8 cellular contexts compared by ENCODE assay signal in the genomic region with DNA sequence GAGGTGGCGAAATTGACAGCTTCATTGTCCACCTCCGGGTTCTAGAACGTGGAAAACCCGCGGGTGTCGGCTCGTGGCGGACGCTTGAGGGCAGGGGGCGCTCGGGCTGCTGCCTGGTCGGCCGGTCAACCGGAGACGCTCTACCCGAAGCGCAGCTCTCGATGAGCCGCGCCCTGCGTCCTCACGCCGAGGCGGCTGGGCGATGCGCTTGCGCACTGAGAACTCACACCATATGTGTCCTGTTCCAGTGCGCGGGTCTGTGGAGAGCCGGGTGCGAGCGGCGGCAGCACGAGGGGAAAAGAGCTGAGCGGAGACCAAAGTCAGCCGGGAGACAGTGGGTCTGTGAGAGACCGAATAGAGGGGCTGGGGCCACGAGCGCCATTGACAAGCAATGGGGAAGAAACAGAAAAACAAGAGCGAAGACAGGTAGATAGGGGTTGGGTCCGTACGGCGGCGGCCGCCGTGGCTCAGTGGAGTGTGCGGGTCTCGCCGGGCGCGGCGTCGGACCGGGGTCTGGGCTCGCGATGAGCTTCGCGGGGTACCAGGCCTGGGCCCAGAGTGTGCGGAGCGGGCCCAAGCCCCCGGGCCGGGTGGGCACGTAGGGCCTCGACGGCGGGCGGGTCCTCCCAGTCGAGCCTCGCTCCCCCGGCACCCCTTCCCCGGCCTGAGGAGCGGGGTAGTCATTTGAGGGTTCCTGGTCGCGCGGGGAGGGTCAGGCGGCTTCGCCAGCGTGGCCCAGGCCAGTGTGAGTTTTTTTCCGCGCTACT. TPM values are rescaled to one million over a fixed set of nuclear protein-coding genes. Genes with fewer than 3 reads are reported as not detected.
A peak's percentile ranks its signal among the peaks of the same experiment; 100 is the strongest.
DNase-seq lines count a peak whose midpoint lies in the region; ATAC-seq and TF ChIP-seq lines count a peak whose summit lies in the region.

A gene with protein sequence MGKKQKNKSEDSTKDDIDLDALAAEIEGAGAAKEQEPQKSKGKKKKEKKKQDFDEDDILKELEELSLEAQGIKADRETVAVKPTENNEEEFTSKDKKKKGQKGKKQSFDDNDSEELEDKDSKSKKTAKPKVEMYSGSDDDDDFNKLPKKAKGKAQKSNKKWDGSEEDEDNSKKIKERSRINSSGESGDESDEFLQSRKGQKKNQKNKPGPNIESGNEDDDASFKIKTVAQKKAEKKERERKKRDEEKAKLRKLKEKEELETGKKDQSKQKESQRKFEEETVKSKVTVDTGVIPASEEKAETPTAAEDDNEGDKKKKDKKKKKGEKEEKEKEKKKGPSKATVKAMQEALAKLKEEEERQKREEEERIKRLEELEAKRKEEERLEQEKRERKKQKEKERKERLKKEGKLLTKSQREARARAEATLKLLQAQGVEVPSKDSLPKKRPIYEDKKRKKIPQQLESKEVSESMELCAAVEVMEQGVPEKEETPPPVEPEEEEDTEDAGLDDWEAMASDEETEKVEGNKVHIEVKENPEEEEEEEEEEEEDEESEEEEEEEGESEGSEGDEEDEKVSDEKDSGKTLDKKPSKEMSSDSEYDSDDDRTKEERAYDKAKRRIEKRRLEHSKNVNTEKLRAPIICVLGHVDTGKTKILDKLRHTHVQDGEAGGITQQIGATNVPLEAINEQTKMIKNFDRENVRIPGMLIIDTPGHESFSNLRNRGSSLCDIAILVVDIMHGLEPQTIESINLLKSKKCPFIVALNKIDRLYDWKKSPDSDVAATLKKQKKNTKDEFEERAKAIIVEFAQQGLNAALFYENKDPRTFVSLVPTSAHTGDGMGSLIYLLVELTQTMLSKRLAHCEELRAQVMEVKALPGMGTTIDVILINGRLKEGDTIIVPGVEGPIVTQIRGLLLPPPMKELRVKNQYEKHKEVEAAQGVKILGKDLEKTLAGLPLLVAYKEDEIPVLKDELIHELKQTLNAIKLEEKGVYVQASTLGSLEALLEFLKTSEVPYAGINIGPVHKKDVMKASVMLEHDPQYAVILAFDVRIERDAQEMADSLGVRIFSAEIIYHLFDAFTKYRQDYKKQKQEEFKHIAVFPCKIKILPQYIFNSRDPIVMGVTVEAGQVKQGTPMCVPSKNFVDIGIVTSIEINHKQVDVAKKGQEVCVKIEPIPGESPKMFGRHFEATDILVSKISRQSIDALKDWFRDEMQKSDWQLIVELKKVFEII (plus strand): TSS at position 226 of the 767 bp plus-strand sequence. CDS start 166 bp downstream, at position 392.

- H3K9me3 Mint-ChIP-seq in type B pancreatic cell = no peaks in the 10 kb centered on the region

- peak; percentile 60 for ATAC-seq in HG02852 (IDR thresholded peaks at IDR 0.05; ENCODE audit: unreplicated experiment)
- peak; percentile 89 to 94 (median 92) for ATAC-seq in heart left ventricle

- H3K9me3 ChIP-seq in adrenal gland (replicated peaks in 1 of 3) (no peaks in the 10 kb centered on the region), heart left ventricle (no peaks in the 10 kb centered on the region)

- DNase-seq in GM13976 (ENCODE audit: low spot score) = peak; percentile 92
- peak; percentile 94 for DNase-seq in NCI-H1436 (lab: John Stamatoyannopoulos, UW)
- DNase-seq in SW480 (ENCODE audit: low spot score) = peak; percentile 97
- peak; percentile 95 to 98 (median 96) for DNase-seq in adrenal gland
- peak; percentile 96 to 99 (median 98) for DNase-seq in heart left ventricle
- peak; percentile 98 for DNase-seq in pons (ENCODE audit: low spot score)
- DNase-seq in type B pancreatic cell (ENCODE audit: extremely low spot score, unreplicated experiment) = peak; percentile 97

- H3K4me3 ChIP-seq in adrenal gland (peak within 1 kb of the TSS; percentile 62 to 80 (median 75)), heart left ventricle (peak within 1 kb of the TSS; percentile 48 to 96 (median 82))

- peak within 1 kb of the TSS; percentile 81 to 96 (median 92) for H3K27ac ChIP-seq in adrenal gland
- H3K27ac ChIP-seq in heart left ventricle = peak within 1 kb of the TSS; percentile 76 to 97 (median 92)

- H3K27ac Mint-ChIP-seq in type B pancreatic cell = no peak within 1 kb of the TSS

- intact Hi-C loops in adrenal gland (cut with DNase I) (loop anchor here in 1 of 2 donors (5.0 to 10.0 kb wide), 2 partner anchors 153 to 155 kb away; a partner anchor contains a TSS), heart left ventricle (cut with DNase I) (loop anchor here (1.0 to 10.0 kb wide), 9 partner anchors 65 to 183 kb away; a partner anchor contains a TSS)

- 0% methylated on average over 51 to 80 of the region's 80 CpGs for WGBS in adrenal gland, 4 donors
- 0% methylated on average over 53 to 80 of the region's 80 CpGs for WGBS in heart left ventricle, 4 donors

- H3K36me3 ChIP-seq in adrenal gland (replicated peaks in 1 of 2) (peaks cover 0 to 9% of the 10 kb centered on the region in 2 donors), heart left ventricle (peaks cover 0 to 15% (median 8%) of the 10 kb centered on the region in 9 donors)

- H3K27me3 Mint-ChIP-seq in type B pancreatic cell = no peaks in the 10 kb centered on the region

- H3K4me1 ChIP-seq in adrenal gland (replicated peaks in 1 of 2) = peaks cover 12 to 26% of the 10 kb centered on the region in 2 donors
- peaks cover 3 to 61% (median 36%) of the 10 kb centered on the region in 12 donors for H3K4me1 ChIP-seq in heart left ventricle

- peak; percentile 73 to 96 for TF ChIP-seq POLR2A in adrenal gland (IDR thresholded peaks at IDR 0.05)
- TF ChIP-seq POLR2A in heart left ventricle (IDR thresholded peaks at IDR 0.05) = peak in 1 of 2 donors; percentile 59

- TF ChIP-seq CTCF in GM13976 (IDR thresholded peaks at IDR 0.05; ENCODE audit: borderline replicate concordance, control extremely low read depth, extremely low read depth, insufficient read depth, missing control alignments) = peak; percentile 86
- TF ChIP-seq CTCF in adrenal gland (IDR thresholded peaks at IDR 0.05) = peak; percentile 23 to 51 (median 48)
- TF ChIP-seq CTCF in heart left ventricle (IDR thresholded peaks at IDR 0.05) = peak; percentile 36 to 95 (median 74)
- TF ChIP-seq CTCF in type B pancreatic cell (conservative IDR thresholded peaks at IDR 0.05) = peak; percentile 68

- in situ Hi-C loops in GM13976 (cut with MboI; ENCODE audit: low sequenced_read_pairs, unreplicated experiment) = no loop called here

- H3K27me3 ChIP-seq in adrenal gland (no peaks in the 10 kb centered on the region), heart left ventricle (no peaks in the 10 kb centered on the region)

- peaks cover 4% of the 10 kb centered on the region for H3K36me3 Mint-ChIP-seq in type B pancreatic cell

- peaks cover 13% of the 10 kb centered on the region for H3K4me1 Mint-ChIP-seq in type B pancreatic cell (ENCODE audit: unreplicated experiment)

- H3K4me3 Mint-ChIP-seq in type B pancreatic cell = no peak within 1 kb of the TSS

RNA-seq across cellular contexts. Expression of the gene that starts here (rescaled TPM):
- total RNA-seq in adrenal gland (10 to 100 TPM; 11.1 to 36.5 (median 25.3) TPM), heart left ventricle (100 to 1,000 TPM in 2 of 9 donors, 10 to 100 TPM in 7; 56.1 to 165 (median 86.8) TPM), type B pancreatic cell (ENCODE audit: low replicate concordance) (44.2 and 44.8 TPM in 2 replicates)
- polyA plus RNA-seq in adrenal gland (10 to 100 TPM; 40.7 to 71.3 (median 46.2) TPM), heart left ventricle (100 to 1,000 TPM; 109 to 115 TPM)

Comparison
In these comparisons a context has a peak if more than half of its experiments do, and no peak if none do; other contexts are left out.
1. Peak in every context shown above with its lines: DNase-seq, ATAC-seq, H3K4me3 ChIP-seq and H3K27ac ChIP-seq.